ENCODE assay signal across 23 cellular contexts in the genomic region with DNA sequence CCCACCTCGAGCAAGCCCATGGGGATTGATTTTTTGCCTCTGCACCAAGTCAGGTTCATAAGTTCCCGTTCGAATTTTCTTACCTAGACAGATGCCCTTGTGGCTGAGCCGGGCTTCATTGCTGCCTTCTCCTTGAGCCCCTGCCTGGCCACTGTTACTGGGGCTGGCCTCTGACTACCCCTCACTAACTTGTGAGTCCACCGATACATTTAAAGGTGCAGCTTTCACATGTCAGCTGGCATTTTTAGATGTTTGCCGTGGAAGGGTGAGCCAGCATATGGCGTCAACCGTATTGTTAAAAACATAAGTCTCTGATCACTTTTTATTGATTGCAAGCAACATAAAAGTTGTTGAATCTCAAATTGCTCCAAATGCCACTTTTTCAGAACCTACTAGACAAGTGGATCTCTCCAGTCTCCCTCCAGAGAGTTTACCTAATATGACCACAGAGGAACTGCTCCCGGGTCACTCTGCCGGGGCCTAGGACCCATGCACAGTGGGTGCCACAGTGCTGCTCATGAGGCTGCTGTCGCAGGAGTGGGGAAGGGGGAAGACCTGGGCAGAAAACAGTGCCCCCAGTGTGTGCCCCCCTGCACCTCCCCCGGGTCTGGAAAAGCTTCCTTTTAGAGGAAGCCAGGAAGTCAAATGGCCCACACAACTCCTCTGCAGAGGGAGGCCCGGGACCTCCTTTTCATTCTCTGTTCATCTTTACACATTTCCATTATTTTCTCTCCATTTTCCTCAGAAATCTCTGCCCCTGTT. TPM values are rescaled to one million over a fixed set of nuclear protein-coding genes. Genes with fewer than 3 reads are reported as not detected.
DNase-seq lines count a peak whose midpoint lies in the region; ATAC-seq and TF ChIP-seq lines count a peak whose summit lies in the region.
"Had no signal": no experiment of that assay in that cellular context is flagged by ENCODE, and none has a peak within 500 bp of the region (broad histone marks: within the 10 kb centered on the region; RNA-seq: fewer than 3 reads in every experiment).

No MANE protein-coding gene starts in this region.

- intact Hi-C loops in activated naive CD4-positive, alpha-beta T cell treated with anti-CD3 and anti-CD28 coated beads for 36 hours (cut with micrococcal nuclease): no loop called here
- intact Hi-C loops in spleen (cut with DNase I; ENCODE audit: low total_unique reads): no loop called here

- H3F3A ChIP-seq in neural progenitor cell (ENCODE audit: low read depth): no peaks in the 10 kb centered on the region

- no peak overlapping the region for H3K9ac ChIP-seq in neural progenitor cell
- H3K9ac ChIP-seq: BLaER1, KMS-11 had no signal

- peak overlapping the region in 7 of 8 donors; percentile 35 to 77 (median 67) for H3K27ac ChIP-seq in spleen
- no peak overlapping the region for H3K27ac ChIP-seq in neural progenitor cell
- H3K27ac ChIP-seq: 22Rv1, BLaER1, KMS-11, RWPE1 had no signal

- H3K4me1 ChIP-seq in spleen (peaks cover 0 to 9% (median 0%) of the 10 kb centered on the region in 6 donors), neural progenitor cell (no peaks in the 10 kb centered on the region)

- CTCF ChIA-PET in activated naive CD4-positive, alpha-beta T cell treated with anti-CD3 and anti-CD28 coated beads for 36 hours (lab: Charles Lee): interaction anchor here (0.7 kb wide), 1 partner anchor 162 kb away, joined by 3 read pairs; no protein-coding TSS in a partner anchor

- no peak overlapping the region for H3K4me2 ChIP-seq in neural progenitor cell
- H3K4me2 ChIP-seq: BLaER1, KMS-11 had no signal

- no peak overlapping the region for H2AFZ ChIP-seq in neural progenitor cell (replicated peaks)

- H3K36me3 Mint-ChIP-seq in T-helper 1 cell treated with Interleukin-12 subunit alpha and Interleukin-12 subunit beta and Interleukin-4 antibody, amounts not matched to agents 30 μg/mL and 1 μg/mL, for 36 hours (ENCODE audit: low read depth): peaks cover 78% of the 10 kb centered on the region
- peaks cover 4 to 70% of the 10 kb centered on the region in 2 donors for H3K36me3 Mint-ChIP-seq in activated naive CD4-positive, alpha-beta T cell treated with anti-CD3 and anti-CD28 coated beads, Interleukin-2, amount 50 U/mL, for 72 hours
- H3K36me3 Mint-ChIP-seq in activated naive CD4-positive, alpha-beta T cell treated with anti-CD3 and anti-CD28 coated beads for 36 hours (ENCODE audit: low read depth): peaks cover 67% of the 10 kb centered on the region
- peaks cover 54% of the 10 kb centered on the region for H3K36me3 Mint-ChIP-seq in activated naive CD8-positive, alpha-beta T cell treated with anti-CD3 and anti-CD28 coated beads, Interleukin-2, amount 50 U/mL, for 24 hours (ENCODE audit: low read depth)
- H3K36me3 Mint-ChIP-seq in neural progenitor cell: no peaks in the 10 kb centered on the region

- H3K27me3 Mint-ChIP-seq in T-helper 1 cell treated with Interleukin-12 subunit alpha and Interleukin-12 subunit beta and Interleukin-4 antibody, amounts not matched to agents 30 μg/mL and 1 μg/mL, for 36 hours (ENCODE audit: low read depth): no peaks in the 10 kb centered on the region
- H3K27me3 Mint-ChIP-seq in activated naive CD4-positive, alpha-beta T cell treated with anti-CD3 and anti-CD28 coated beads for 36 hours (ENCODE audit: low read depth): no peaks in the 10 kb centered on the region
- no peaks in the 10 kb centered on the region for H3K27me3 Mint-ChIP-seq in activated naive CD8-positive, alpha-beta T cell treated with anti-CD3 and anti-CD28 coated beads, Interleukin-2, amount 50 U/mL, for 24 hours
- H3K27me3 Mint-ChIP-seq in neural progenitor cell (ENCODE audit: insufficient read depth, low read depth): peaks cover 2% of the 10 kb centered on the region
- H3K27me3 Mint-ChIP-seq: CD4-positive, alpha-beta memory T cell had no signal

- no peaks in the 10 kb centered on the region for H3K9me3 ChIP-seq in spleen
- no peaks in the 10 kb centered on the region for H3K9me3 ChIP-seq in neural progenitor cell (ENCODE audit: low read depth)
- H3K9me3 ChIP-seq: BLaER1 had no signal

- H3K4me3 ChIP-seq in spleen: no peak overlapping the region
- no peak overlapping the region for H3K4me3 ChIP-seq in neural progenitor cell
- H3K4me3 ChIP-seq: BLaER1 had no signal

- no peaks in the 10 kb centered on the region for H4K20me1 ChIP-seq in neural progenitor cell (ENCODE audit: low read depth)
- H4K20me1 ChIP-seq: BLaER1 had no signal

- H3K36me3 ChIP-seq in spleen: peaks cover 9 to 100% (median 87%) of the 10 kb centered on the region in 6 donors
- no peaks in the 10 kb centered on the region for H3K36me3 ChIP-seq in neural progenitor cell

- TF ChIP-seq CTCF in spleen (IDR thresholded peaks at IDR 0.05 in 8 of 11, conservative IDR thresholded peaks at IDR 0.05 in 3 of 11): no peak
- no peak for TF ChIP-seq CTCF in neural progenitor cell (IDR thresholded peaks at IDR 0.05)

- no peak for TF ChIP-seq POLR2A in spleen (IDR thresholded peaks at IDR 0.05)

- no peak for ATAC-seq in activated naive CD4-positive, alpha-beta T cell treated with anti-CD3 and anti-CD28 coated beads, Interleukin-2, amount 50 U/mL, for 72 hours
- no peak for ATAC-seq in activated naive CD8-positive, alpha-beta T cell treated with anti-CD3 and anti-CD28 coated beads, Interleukin-2, amount 50 U/mL, for 24 hours

- DNase-seq in T-helper 1 cell (no peak), spleen (peak; percentile 39), NCI-H2107 treated with DMSO at 0.1 percent for 48 hours (lab: John Stamatoyannopoulos, UW; ENCODE audit: unreplicated experiment) (no peak), neural progenitor cell (ENCODE audit: low spot score) (no peak)
- DNase-seq in activated naive CD4-positive, alpha-beta T cell treated with anti-CD3 and anti-CD28 coated beads, Interleukin-2, amount 50 U/mL, for 72 hours (ENCODE audit: low spot score in 2 of 2): no peak
- DNase-seq in activated naive CD4-positive, alpha-beta T cell treated with anti-CD3 and anti-CD28 coated beads for 36 hours: no peak
- no peak for DNase-seq in activated naive CD8-positive, alpha-beta T cell treated with anti-CD3 and anti-CD28 coated beads, Interleukin-2, amount 50 U/mL, for 24 hours
- DNase-seq: ACHN; Calu3; CD4-positive, alpha-beta memory T cell; DMS153; NCI-H1092 treated with DMSO at 0.1 percent for 48 hours; NCI-H1436 treated with DMSO at 0.1 percent for 48 hours; NCI-H1930; NCI-H226; NCI-H510A treated with DMSO at 0.1 percent for 48 hours; NCI-H748 treated with DMSO at 0.1 percent for 48 hours had no signal

- H3K27ac Mint-ChIP-seq in T-helper 1 cell treated with Interleukin-12 subunit alpha and Interleukin-12 subunit beta and Interleukin-4 antibody, amounts not matched to agents 30 μg/mL and 1 μg/mL, for 36 hours: peak overlapping the region; percentile 49
- peak overlapping the region; percentile 59 to 68 for H3K27ac Mint-ChIP-seq in activated naive CD4-positive, alpha-beta T cell treated with anti-CD3 and anti-CD28 coated beads, Interleukin-2, amount 50 U/mL, for 72 hours
- no peak overlapping the region for H3K27ac Mint-ChIP-seq in activated naive CD4-positive, alpha-beta T cell treated with anti-CD3 and anti-CD28 coated beads for 36 hours
- peak overlapping the region; percentile 18 for H3K27ac Mint-ChIP-seq in activated naive CD8-positive, alpha-beta T cell treated with anti-CD3 and anti-CD28 coated beads, Interleukin-2, amount 50 U/mL, for 24 hours
- no peak overlapping the region for H3K27ac Mint-ChIP-seq in neural progenitor cell

- peaks cover 11% of the 10 kb centered on the region for H3K4me1 Mint-ChIP-seq in T-helper 1 cell treated with Interleukin-12 subunit alpha and Interleukin-12 subunit beta and Interleukin-4 antibody, amounts not matched to agents 30 μg/mL and 1 μg/mL, for 36 hours (ENCODE audit: low read depth)
- no peaks in the 10 kb centered on the region for H3K4me1 Mint-ChIP-seq in activated naive CD4-positive, alpha-beta T cell treated with anti-CD3 and anti-CD28 coated beads for 36 hours (ENCODE audit: low read depth)
- no peaks in the 10 kb centered on the region for H3K4me1 Mint-ChIP-seq in activated naive CD8-positive, alpha-beta T cell treated with anti-CD3 and anti-CD28 coated beads, Interleukin-2, amount 50 U/mL, for 24 hours
- H3K4me1 Mint-ChIP-seq in neural progenitor cell: no peaks in the 10 kb centered on the region
- H3K4me1 Mint-ChIP-seq: CD4-positive, alpha-beta memory T cell had no signal

- no peak overlapping the region for H3K4me3 Mint-ChIP-seq in T-helper 1 cell treated with Interleukin-12 subunit alpha and Interleukin-12 subunit beta and Interleukin-4 antibody, amounts not matched to agents 30 μg/mL and 1 μg/mL, for 36 hours
- H3K4me3 Mint-ChIP-seq in activated naive CD4-positive, alpha-beta T cell treated with anti-CD3 and anti-CD28 coated beads for 36 hours: no peak overlapping the region
- no peak overlapping the region for H3K4me3 Mint-ChIP-seq in activated naive CD8-positive, alpha-beta T cell treated with anti-CD3 and anti-CD28 coated beads, Interleukin-2, amount 50 U/mL, for 24 hours
- H3K4me3 Mint-ChIP-seq in neural progenitor cell: no peak overlapping the region
- H3K4me3 Mint-ChIP-seq: CD4-positive, alpha-beta memory T cell had no signal

- H3K79me2 ChIP-seq in neural progenitor cell (ENCODE audit: low read depth): no peaks in the 10 kb centered on the region

- H3K27me3 ChIP-seq in spleen (replicated peaks in 1 of 7) (no peaks in the 10 kb centered on the region), neural progenitor cell (no peaks in the 10 kb centered on the region)
- H3K27me3 ChIP-seq: BLaER1 had no signal

- H3K9me3 Mint-ChIP-seq in T-helper 1 cell treated with Interleukin-12 subunit alpha and Interleukin-12 subunit beta and Interleukin-4 antibody, amounts not matched to agents 30 μg/mL and 1 μg/mL, for 36 hours: no peaks in the 10 kb centered on the region
- H3K9me3 Mint-ChIP-seq in activated naive CD4-positive, alpha-beta T cell treated with anti-CD3 and anti-CD28 coated beads, Interleukin-2, amount 50 U/mL, for 72 hours: no peaks in the 10 kb centered on the region
- no peaks in the 10 kb centered on the region for H3K9me3 Mint-ChIP-seq in activated naive CD4-positive, alpha-beta T cell treated with anti-CD3 and anti-CD28 coated beads for 36 hours
- no peaks in the 10 kb centered on the region for H3K9me3 Mint-ChIP-seq in activated naive CD8-positive, alpha-beta T cell treated with anti-CD3 and anti-CD28 coated beads, Interleukin-2, amount 50 U/mL, for 24 hours
- no peaks in the 10 kb centered on the region for H3K9me3 Mint-ChIP-seq in neural progenitor cell
- H3K9me3 Mint-ChIP-seq: CD4-positive, alpha-beta memory T cell had no signal

- 80 to 86% (median 81%) methylated on average over 13 of the region's 13 CpGs for WGBS in spleen, 5 donors

RNA-seq across cellular contexts. Expression of gene MX1, which starts 18.8 kb away (rescaled TPM):
- total RNA-seq in activated naive CD4-positive, alpha-beta T cell treated with anti-CD3 and anti-CD28 coated beads, Interleukin-2, amount 50 U/mL, for 72 hours: 100 to 1,000 TPM in 1 of 2 donors, 10 to 100 TPM in 1; 18.0 to 365 TPM
- total RNA-seq in activated naive CD4-positive, alpha-beta T cell treated with anti-CD3 and anti-CD28 coated beads for 36 hours: 100 to 1,000 TPM; 138 to 145 TPM
- total RNA-seq in spleen: 100 to 1,000 TPM in 5 of 7 donors, 10 to 100 TPM in 2; 67.4 to 148 (median 118) TPM
- polyA plus RNA-seq in spleen: 10 to 100 TPM; 32.8 to 56.5 (median 36.3) TPM
- total RNA-seq in neural progenitor cell (ENCODE audit: low replicate concordance): 0.15 and 1.7 TPM in 2 replicates
- total RNA-seq: G401 had no signal

Comparison
In these comparisons a context has a peak if more than half of its experiments do, and no peak if none do; other contexts are left out.
1. H3K27ac Mint-ChIP-seq: peak in T-helper 1 cell treated with Interleukin-12 subunit alpha and Interleukin-12 subunit beta and Interleukin-4 antibody, amounts not matched to agents 30 μg/mL and 1 μg/mL, for 36 hours (single experiment), activated naive CD4-positive, alpha-beta T cell treated with anti-CD3 and anti-CD28 coated beads, Interleukin-2, amount 50 U/mL, for 72 hours (2 of 2) and activated naive CD8-positive, alpha-beta T cell treated with anti-CD3 and anti-CD28 coated beads, Interleukin-2, amount 50 U/mL, for 24 hours (single experiment); none in activated naive CD4-positive, alpha-beta T cell treated with anti-CD3 and anti-CD28 coated beads for 36 hours (single experiment) and neural progenitor cell (single experiment).